Comparison of ENCODE assay signal across 8 cellular contexts in genomic region chr19:35718345-35719041, GRCh38. TPM values are rescaled to one million over a fixed set of nuclear protein-coding genes. Genes with fewer than 3 reads are reported as not detected.
A peak's percentile ranks its signal among the peaks of the same experiment; 100 is the strongest.
DNase-seq lines count a peak whose midpoint lies in the region; ATAC-seq, FAIRE-seq and TF ChIP-seq lines count a peak whose summit lies in the region.

No MANE protein-coding gene starts in this region.

- TF ChIP-seq POLR2A in endothelial cell of umbilical vein (IDR thresholded peaks at IDR 0.05; ENCODE audit: low read depth, low read length) (no peak), upper lobe of left lung (IDR thresholded peaks at IDR 0.05) (no peak)

- H3K79me2 ChIP-seq in endothelial cell of umbilical vein (ENCODE audit: control insufficient read depth, insufficient read depth, low read length): peaks cover 30% of the 10 kb centered on the region

- CTCF ChIA-PET in endothelial cell of umbilical vein (lab: Charles Lee): interaction anchor here (0.5 to 1.8 kb wide), 5 partner anchors 16 to 362 kb away, joined by 3 to 7 read pairs (median 3); partner anchors contain the start of genes LIN37, PSENEN and U2AF1L4

- WGBS in upper lobe of left lung, 2 donors: 1 to 2% methylated on average over 13 to 42 of the region's 42 CpGs

- H3K27me3 Mint-ChIP-seq in naive B cell: no peaks in the 10 kb centered on the region

- ATAC-seq in naive B cell (ENCODE audit: low read depth in 2 of 2): no peak
- no peak for ATAC-seq in upper lobe of left lung (ENCODE audit: low FRiP score in 2 of 2)
- ATAC-seq in GM19452 (IDR thresholded peaks at IDR 0.05; ENCODE audit: unreplicated experiment): no peak

- no peaks in the 10 kb centered on the region for H3K9me3 ChIP-seq in HUES48 (ENCODE audit: control insufficient read depth, insufficient read depth, low read length)
- no peaks in the 10 kb centered on the region for H3K9me3 ChIP-seq in endothelial cell of umbilical vein (replicated peaks; ENCODE audit: control insufficient read depth, insufficient read depth, low read length)
- no peaks in the 10 kb centered on the region for H3K9me3 ChIP-seq in upper lobe of left lung

- H3K9ac ChIP-seq in HUES48 (ENCODE audit: low read depth, low read length): peak overlapping the region; percentile 41
- H3K9ac ChIP-seq in endothelial cell of umbilical vein (replicated peaks; ENCODE audit: extremely low read depth, insufficient read depth, low read length): peak overlapping the region; percentile 62

- DNase-seq in GM13976 (ENCODE audit: low spot score) (peak; percentile 71), endothelial cell of umbilical vein (ENCODE audit: low read depth, low spot score) (peak; percentile 25), naive B cell (no peak), upper lobe of left lung (peak; percentile 35 to 93), RCC 7860 (ENCODE audit: low spot score) (no peak)
- DNase-seq in activated CD8-positive, alpha-beta memory T cell treated with anti-CD3 and anti-CD28 coated beads for 24 hours: peak; percentile 88

- peak overlapping the region; percentile 78 to 95 (median 89) for H3K4me3 Mint-ChIP-seq in naive B cell

- no peaks in the 10 kb centered on the region for H3K9me3 Mint-ChIP-seq in naive B cell

- H3K36me3 ChIP-seq in HUES48 (ENCODE audit: control insufficient read depth, insufficient read depth, low read length) (peaks cover 35% of the 10 kb centered on the region), endothelial cell of umbilical vein (ENCODE audit: control insufficient read depth in 2 of 2, extremely low read depth in 1 of 2, insufficient read depth in 2 of 2, low read length in 2 of 2) (peaks cover 6 to 24% of the 10 kb centered on the region in 2 experiments), upper lobe of left lung (peaks cover 14 to 39% (median 33%) of the 10 kb centered on the region in 4 donors)

- peaks cover 0 to 12% of the 10 kb centered on the region in 2 donors for H3K36me3 Mint-ChIP-seq in naive B cell

- in situ Hi-C loops in GM13976 (cut with MboI; ENCODE audit: low sequenced_read_pairs, unreplicated experiment): no loop called here

- dilution Hi-C loops in endothelial cell of umbilical vein (cut with MboI; ENCODE audit: extremely low pct_ligation_motif_present, low sequenced_read_pairs): no loop called here

- FAIRE-seq in endothelial cell of umbilical vein (lab: Jason Lieb, UNC) (peak; percentile 67), RCC 7860 (lab: Jason Lieb, UNC) (no peak)

- H3K27ac Mint-ChIP-seq in naive B cell: peak overlapping the region in 5 of 6 donors; percentile 55 to 93 (median 85)

- intact Hi-C loops in endothelial cell of umbilical vein (cut with micrococcal nuclease): no loop called here

- H2AFZ ChIP-seq in endothelial cell of umbilical vein (ENCODE audit: low read depth, low read length): no peak overlapping the region

- TSS peak; percentile 18 for BruUV-seq in endothelial cell of umbilical vein (replicated peaks; lab: Mats Ljungman, UMichigan)

- H3K4me2 ChIP-seq in endothelial cell of umbilical vein (ENCODE audit: insufficient read depth, low read length): peak overlapping the region; percentile 44

- H4K20me1 ChIP-seq in endothelial cell of umbilical vein (replicated peaks; ENCODE audit: control insufficient read depth, extremely low read depth, insufficient read depth, low read length): no peaks in the 10 kb centered on the region

- H3K27me3 ChIP-seq in HUES48 (ENCODE audit: control insufficient read depth, insufficient read depth, low read length) (no peaks in the 10 kb centered on the region), endothelial cell of umbilical vein (ENCODE audit: control insufficient read depth in 2 of 2, insufficient read depth in 2 of 2, low read length in 2 of 2) (no peaks in the 10 kb centered on the region), upper lobe of left lung (no peaks in the 10 kb centered on the region)

- no peak for TF ChIP-seq EP300 in upper lobe of left lung (IDR thresholded peaks at IDR 0.05)

- peak overlapping the region; percentile 53 for H3K27ac ChIP-seq in HUES48 (ENCODE audit: low read depth, low read length)
- H3K27ac ChIP-seq in endothelial cell of umbilical vein (ENCODE audit: insufficient read depth, low read depth, low read length): no peak overlapping the region
- peak overlapping the region; percentile 88 to 97 (median 92) for H3K27ac ChIP-seq in upper lobe of left lung

- TF ChIP-seq CTCF in GM13976 (IDR thresholded peaks at IDR 0.05; ENCODE audit: borderline replicate concordance, control extremely low read depth, extremely low read depth, insufficient read depth, missing control alignments): no peak
- TF ChIP-seq CTCF in endothelial cell of umbilical vein (IDR thresholded peaks at IDR 0.05; ENCODE audit: extremely low read depth in 1 of 2, insufficient read depth in 1 of 2, low read depth in 1 of 2, low read length in 2 of 2): no peak
- TF ChIP-seq CTCF in upper lobe of left lung (IDR thresholded peaks at IDR 0.05): no peak

- POLR2A ChIA-PET in endothelial cell of umbilical vein (lab: Charles Lee): no interaction called here

- peak overlapping the region; percentile 91 for H3K4me3 ChIP-seq in HUES48 (ENCODE audit: low read depth, low read length)
- peak overlapping the region; percentile 57 to 64 (median 57) for H3K4me3 ChIP-seq in endothelial cell of umbilical vein (replicated peaks in 1 of 3; ENCODE audit: insufficient read depth in 1 of 3, low read depth in 1 of 3, low read length in 3 of 3)
- peak overlapping the region; percentile 64 to 99 (median 88) for H3K4me3 ChIP-seq in upper lobe of left lung

- H3K4me1 ChIP-seq in HUES48 (ENCODE audit: control insufficient read depth, insufficient read depth, low read length): peaks cover 24% of the 10 kb centered on the region
- peaks cover 17% of the 10 kb centered on the region for H3K4me1 ChIP-seq in endothelial cell of umbilical vein (ENCODE audit: control insufficient read depth, extremely low read depth, insufficient read depth, low read length)
- H3K4me1 ChIP-seq in upper lobe of left lung: peaks cover 14 to 45% (median 28%) of the 10 kb centered on the region in 4 donors

- peaks cover 48 to 68% (median 51%) of the 10 kb centered on the region in 3 donors for H3K4me1 Mint-ChIP-seq in naive B cell

- H3K9me1 ChIP-seq in endothelial cell of umbilical vein (replicated peaks; ENCODE audit: control insufficient read depth, extremely low read depth, insufficient read depth, low read length): no peaks in the 10 kb centered on the region

RNA-seq across cellular contexts. Expression of gene KMT2B, which starts 0.7 kb away (rescaled TPM):
- total RNA-seq in endothelial cell of umbilical vein (37.2 and 40.0 TPM in 2 replicates), upper lobe of left lung (10 to 100 TPM; 23.3 to 70.2 (median 37.3) TPM)
- polyA plus RNA-seq in endothelial cell of umbilical vein (28.4 and 30.1 TPM in 2 replicates), naive B cell (ENCODE audit: low read depth in 6 of 6) (1 to 10 TPM in 2 of 6 donors, under 1 TPM in 4; 0.35 to 2.2 (median 0.76) TPM)
- polyA plus RNA-seq in endothelial cell of umbilical vein (2011; cell fraction: cytosol; rRNA removed): 24.0 and 26.7 TPM in 2 replicates
- 104 and 136 TPM in 2 replicates for polyA plus RNA-seq in endothelial cell of umbilical vein (2011; cell fraction: nucleus; rRNA removed)
- polyA plus RNA-seq in endothelial cell of umbilical vein (2012): 29.0 and 33.0 TPM in 2 replicates
- polyA minus RNA-seq in endothelial cell of umbilical vein: 18.3 and 18.8 TPM in 2 replicates
- polyA minus RNA-seq in endothelial cell of umbilical vein (2011; cell fraction: cytosol; rRNA and poly(A)+ RNA removed): 11.7 TPM
- 17.0 and 23.1 TPM in 2 replicates for polyA minus RNA-seq in endothelial cell of umbilical vein (2011; cell fraction: nucleus; rRNA and poly(A)+ RNA removed)

RNA-seq across cellular contexts. Expression of gene ZBTB32, which starts 14.1 kb away (rescaled TPM):
- total RNA-seq in endothelial cell of umbilical vein: not detected in 2 replicates
- polyA plus RNA-seq in endothelial cell of umbilical vein: not detected in 2 replicates
- not detected in 2 replicates for polyA plus RNA-seq in endothelial cell of umbilical vein (2011; cell fraction: cytosol; rRNA removed)
- not detected in 2 replicates for polyA plus RNA-seq in endothelial cell of umbilical vein (2011; cell fraction: nucleus; rRNA removed)
- polyA plus RNA-seq in endothelial cell of umbilical vein (2012): 0.23 TPM in 1 of 2 replicates, not detected in the other
- not detected in 2 replicates for polyA minus RNA-seq in endothelial cell of umbilical vein
- not detected for polyA minus RNA-seq in endothelial cell of umbilical vein (2011; cell fraction: cytosol; rRNA and poly(A)+ RNA removed)
- not detected in 2 replicates for polyA minus RNA-seq in endothelial cell of umbilical vein (2011; cell fraction: nucleus; rRNA and poly(A)+ RNA removed)
- 1 to 10 TPM in 1 of 6 donors, under 1 TPM in 4, not detected in 1; 0.21 to 1.3 (median 0.70) TPM for polyA plus RNA-seq in naive B cell (ENCODE audit: low read depth in 6 of 6)
- under 1 TPM in 3 of 6 donors, not detected in 3; 0.20 to 0.55 (median 0.30) TPM for total RNA-seq in upper lobe of left lung

RNA-seq across cellular contexts. Expression of gene IGFLR1, which starts 23.8 kb away (rescaled TPM):
- total RNA-seq in endothelial cell of umbilical vein (2.6 and 3.4 TPM in 2 replicates), upper lobe of left lung (10 to 100 TPM in 5 of 6 donors, 1 to 10 TPM in 1; 6.4 to 28.4 (median 18.8) TPM)
- polyA plus RNA-seq in endothelial cell of umbilical vein (7.6 and 11.8 TPM in 2 replicates), naive B cell (ENCODE audit: low read depth in 6 of 6) (100 to 1,000 TPM; 114 to 195 (median 134) TPM)
- polyA plus RNA-seq in endothelial cell of umbilical vein (2011; cell fraction: cytosol; rRNA removed): 2.3 and 4.5 TPM in 2 replicates
- polyA plus RNA-seq in endothelial cell of umbilical vein (2011; cell fraction: nucleus; rRNA removed): 3.4 and 4.9 TPM in 2 replicates
- polyA plus RNA-seq in endothelial cell of umbilical vein (2012): 2.8 and 3.8 TPM in 2 replicates
- 1.1 and 2.8 TPM in 2 replicates for polyA minus RNA-seq in endothelial cell of umbilical vein
- polyA minus RNA-seq in endothelial cell of umbilical vein (2011; cell fraction: cytosol; rRNA and poly(A)+ RNA removed): 5.9 TPM
- polyA minus RNA-seq in endothelial cell of umbilical vein (2011; cell fraction: nucleus; rRNA and poly(A)+ RNA removed): 0.96 and 1.7 TPM in 2 replicates

RNA-seq across cellular contexts. Expression of gene U2AF1L4, which starts 26.7 kb away (rescaled TPM):
- total RNA-seq in endothelial cell of umbilical vein (5.6 and 10.5 TPM in 2 replicates), upper lobe of left lung (100 to 1,000 TPM in 1 of 6 donors, 10 to 100 TPM in 4, 1 to 10 TPM in 1; 8.5 to 157 (median 22.0) TPM)
- polyA plus RNA-seq in endothelial cell of umbilical vein (13.5 and 15.0 TPM in 2 replicates), naive B cell (ENCODE audit: low read depth in 6 of 6) (10 to 100 TPM; 26.1 to 41.0 (median 32.5) TPM)
- 8.4 and 10.2 TPM in 2 replicates for polyA plus RNA-seq in endothelial cell of umbilical vein (2011; cell fraction: cytosol; rRNA removed)
- 42.0 and 48.4 TPM in 2 replicates for polyA plus RNA-seq in endothelial cell of umbilical vein (2011; cell fraction: nucleus; rRNA removed)
- 7.9 and 8.9 TPM in 2 replicates for polyA plus RNA-seq in endothelial cell of umbilical vein (2012)
- 6.2 and 7.0 TPM in 2 replicates for polyA minus RNA-seq in endothelial cell of umbilical vein
- 6.1 TPM for polyA minus RNA-seq in endothelial cell of umbilical vein (2011; cell fraction: cytosol; rRNA and poly(A)+ RNA removed)
- 8.8 and 11.3 TPM in 2 replicates for polyA minus RNA-seq in endothelial cell of umbilical vein (2011; cell fraction: nucleus; rRNA and poly(A)+ RNA removed)

RNA-seq across cellular contexts. Expression of gene PSENEN, which starts 27.0 kb away (rescaled TPM):
- total RNA-seq in endothelial cell of umbilical vein (65.6 and 70.1 TPM in 2 replicates), upper lobe of left lung (10 to 100 TPM; 43.4 to 60.9 (median 54.5) TPM)
- polyA plus RNA-seq in endothelial cell of umbilical vein (60.0 and 86.8 TPM in 2 replicates), naive B cell (ENCODE audit: low read depth in 6 of 6) (100 to 1,000 TPM in 2 of 6 donors, 10 to 100 TPM in 4; 82.4 to 105 (median 94.3) TPM)
- 47.8 and 53.4 TPM in 2 replicates for polyA plus RNA-seq in endothelial cell of umbilical vein (2011; cell fraction: cytosol; rRNA removed)
- 21.6 and 24.9 TPM in 2 replicates for polyA plus RNA-seq in endothelial cell of umbilical vein (2011; cell fraction: nucleus; rRNA removed)
- polyA plus RNA-seq in endothelial cell of umbilical vein (2012): 72.2 and 84.2 TPM in 2 replicates
- 55.3 and 57.8 TPM in 2 replicates for polyA minus RNA-seq in endothelial cell of umbilical vein
- 12.5 TPM for polyA minus RNA-seq in endothelial cell of umbilical vein (2011; cell fraction: cytosol; rRNA and poly(A)+ RNA removed)
- polyA minus RNA-seq in endothelial cell of umbilical vein (2011; cell fraction: nucleus; rRNA and poly(A)+ RNA removed): 4.0 and 5.7 TPM in 2 replicates

Comparison
In these comparisons a context has a peak if more than half of its experiments do, and no peak if none do; other contexts are left out.
1. DNase-seq: peak in GM13976 (single experiment), activated CD8-positive, alpha-beta memory T cell treated with anti-CD3 and anti-CD28 coated beads for 24 hours (single experiment), endothelial cell of umbilical vein (single experiment) and upper lobe of left lung (2 of 2); none in naive B cell (single experiment) and RCC 7860 (single experiment).
2. Peak in every context shown above with its lines, with median percentiles within 50 percentile points of each other: H3K4me3 ChIP-seq.